In the genomic region with DNA sequence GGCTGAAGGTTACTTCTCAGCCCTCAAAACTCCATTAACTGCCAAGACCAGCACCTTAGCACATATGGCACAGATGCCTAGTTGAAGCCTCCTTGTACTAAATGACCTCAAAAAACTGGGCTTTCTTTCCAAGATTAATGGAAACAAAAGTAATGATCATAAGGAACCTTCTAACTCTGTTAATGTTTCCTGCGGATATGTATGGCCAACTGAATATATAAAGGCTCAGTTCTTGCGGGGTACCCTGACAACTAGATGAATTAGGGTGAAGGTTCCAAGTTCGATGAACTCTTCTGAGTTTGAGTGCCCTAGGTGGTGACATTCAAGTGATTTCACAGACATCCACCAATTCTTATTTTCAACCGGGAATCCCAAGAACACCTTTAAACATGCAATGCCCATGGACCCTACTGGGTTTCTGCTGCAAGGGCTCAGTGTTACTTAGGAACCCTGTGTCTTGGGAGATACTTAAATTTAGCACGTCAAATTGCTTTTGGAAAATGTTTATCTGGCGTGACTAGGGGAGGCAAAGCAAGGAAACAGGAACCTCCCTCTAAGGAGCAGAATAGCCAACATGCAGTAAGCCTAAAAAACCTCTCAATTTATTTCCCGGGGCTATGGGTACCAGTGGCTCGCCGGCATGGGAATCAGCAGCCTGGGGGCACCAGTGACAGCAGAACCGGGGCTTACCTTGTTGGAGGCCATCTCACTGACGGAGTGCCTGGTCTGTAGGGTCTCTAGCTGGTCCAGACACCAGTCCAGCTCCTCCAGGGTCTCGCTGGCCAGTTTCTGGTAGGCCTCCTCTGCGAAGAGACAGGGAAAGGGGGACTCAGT, we compare ENCODE assay signal across 8 cellular contexts.
A peak's percentile ranks its signal among the peaks of the same experiment; 100 is the strongest.
DNase-seq lines count a peak whose midpoint lies in the region; ATAC-seq, FAIRE-seq and TF ChIP-seq lines count a peak whose summit lies in the region.

No MANE protein-coding gene starts in this region.

- H3K27ac Mint-ChIP-seq in CD4-positive, alpha-beta T cell = peak overlapping the region; percentile 96
- peak overlapping the region; percentile 91 for H3K27ac Mint-ChIP-seq in activated naive CD8-positive, alpha-beta T cell treated with anti-CD3 and anti-CD28 coated beads, Interleukin-2, amount 50 U/mL, for 24 hours

- DNase-seq in CD4-positive, alpha-beta T cell = peak in 1 of 10 experiments; percentile 6
- DNase-seq in activated naive CD8-positive, alpha-beta T cell treated with anti-CD3 and anti-CD28 coated beads, Interleukin-2, amount 50 U/mL, for 24 hours = peak; percentile 20
- DNase-seq in keratinocyte (ENCODE audit: low read depth, low spot score) = no peak
- peak; percentile 21 for DNase-seq in testis
- DNase-seq in globus pallidus (ENCODE audit: low spot score) = no peak
- no peak for DNase-seq in inferior parietal cortex (ENCODE audit: extremely low spot score)

- H4K20me1 ChIP-seq in keratinocyte (ENCODE audit: control insufficient read depth, extremely low read depth, insufficient read depth, low read length) = no peaks in the 10 kb centered on the region

- H3K4me1 Mint-ChIP-seq in CD4-positive, alpha-beta T cell (ENCODE audit: low read depth) = peaks cover 76% of the 10 kb centered on the region
- peaks cover 61% of the 10 kb centered on the region for H3K4me1 Mint-ChIP-seq in activated naive CD8-positive, alpha-beta T cell treated with anti-CD3 and anti-CD28 coated beads, Interleukin-2, amount 50 U/mL, for 24 hours

- no peaks in the 10 kb centered on the region for H3K9me3 ChIP-seq in CD4-positive, alpha-beta T cell (ENCODE audit: control insufficient read depth, low read length)
- no peaks in the 10 kb centered on the region for H3K9me3 ChIP-seq in keratinocyte (ENCODE audit: control insufficient read depth, low read depth, low read length)
- no peaks in the 10 kb centered on the region for H3K9me3 ChIP-seq in testis

- dilution Hi-C loops in keratinocyte (cut with MboI; ENCODE audit: extremely low pct_ligation_motif_present, low sequenced_read_pairs) = no loop called here

- no peaks in the 10 kb centered on the region for H3K27me3 ChIP-seq in CD4-positive, alpha-beta T cell (ENCODE audit: control insufficient read depth, insufficient read depth, low read length)
- peaks cover 5% of the 10 kb centered on the region for H3K27me3 ChIP-seq in keratinocyte (ENCODE audit: control insufficient read depth, extremely low read depth, insufficient read depth, low read length)
- H3K27me3 ChIP-seq in testis = no peaks in the 10 kb centered on the region

- peak overlapping the region; percentile 72 for H3K4me2 ChIP-seq in keratinocyte (ENCODE audit: control insufficient read depth, extremely low read depth, insufficient read depth, low read depth, low read length)

- H3K9me1 ChIP-seq in keratinocyte (ENCODE audit: control insufficient read depth, extremely low read depth, insufficient read depth, low read length) = no peaks in the 10 kb centered on the region

- H3K4me1 ChIP-seq in keratinocyte (ENCODE audit: control insufficient read depth, extremely low read depth, insufficient read depth, low read length) (peaks cover 45% of the 10 kb centered on the region), testis (no peaks in the 10 kb centered on the region)

- H3K27ac ChIP-seq in CD4-positive, alpha-beta T cell (ENCODE audit: low read depth, low read length) = peak overlapping the region; percentile 89
- H3K27ac ChIP-seq in keratinocyte (ENCODE audit: control insufficient read depth, insufficient read depth, low read length) = peak overlapping the region; percentile 34
- peak overlapping the region in 1 of 2 donors; percentile 39 for H3K27ac ChIP-seq in testis

- H3K36me3 Mint-ChIP-seq in CD4-positive, alpha-beta T cell (ENCODE audit: low read depth) = peaks cover 41% of the 10 kb centered on the region
- H3K36me3 Mint-ChIP-seq in activated naive CD8-positive, alpha-beta T cell treated with anti-CD3 and anti-CD28 coated beads, Interleukin-2, amount 50 U/mL, for 24 hours (ENCODE audit: low read depth) = peaks cover 30% of the 10 kb centered on the region

- POLR2A ChIA-PET in CD4-positive, alpha-beta T cell (lab: Charles Lee) = interaction anchor here (0.7 to 1.9 kb wide), 12 partner anchors 9 to 150 kb away, joined by 3 to 155 read pairs (median 4); no protein-coding TSS in a partner anchor

- H3K4me3 Mint-ChIP-seq in CD4-positive, alpha-beta T cell = peak overlapping the region; percentile 86
- H3K4me3 Mint-ChIP-seq in activated naive CD8-positive, alpha-beta T cell treated with anti-CD3 and anti-CD28 coated beads, Interleukin-2, amount 50 U/mL, for 24 hours = peak overlapping the region; percentile 86

- peak overlapping the region; percentile 67 for H2AFZ ChIP-seq in keratinocyte (ENCODE audit: control insufficient read depth, low read length)

- H3K36me3 ChIP-seq in keratinocyte (ENCODE audit: control insufficient read depth in 2 of 2, extremely low read depth in 1 of 2, insufficient read depth in 2 of 2, low read length in 2 of 2) (no peaks in the 10 kb centered on the region), testis (ENCODE audit: low read depth, missing control alignments) (no peaks in the 10 kb centered on the region)

- no peaks in the 10 kb centered on the region for H3K79me2 ChIP-seq in keratinocyte (ENCODE audit: control insufficient read depth, insufficient read depth, low read length)

- peak overlapping the region; percentile 52 to 67 (median 63) for H3K4me3 ChIP-seq in keratinocyte (ENCODE audit: control insufficient read depth in 2 of 3, extremely low read depth in 1 of 3, insufficient read depth in 2 of 3, low read depth in 1 of 3, low read length in 3 of 3)
- H3K4me3 ChIP-seq in testis = peak overlapping the region; percentile 50 to 75

- no peaks in the 10 kb centered on the region for H3K9me3 Mint-ChIP-seq in CD4-positive, alpha-beta T cell
- no peaks in the 10 kb centered on the region for H3K9me3 Mint-ChIP-seq in activated naive CD8-positive, alpha-beta T cell treated with anti-CD3 and anti-CD28 coated beads, Interleukin-2, amount 50 U/mL, for 24 hours

- no peak for TF ChIP-seq POLR2A in testis (IDR thresholded peaks at IDR 0.05)

- intact Hi-C loops in CD4-positive, alpha-beta T cell (cut with DNase I, micrococcal nuclease) = loop anchor here in 1 of 2 experiments (1.0 to 10.0 kb wide), 3 partner anchors 49 to 326 kb away; no protein-coding TSS in a partner anchor
- intact Hi-C loops in testis (cut with DNase I; ENCODE audit: low total_unique reads) = no loop called here

- H3K27me3 Mint-ChIP-seq in CD4-positive, alpha-beta T cell = no peaks in the 10 kb centered on the region
- H3K27me3 Mint-ChIP-seq in activated naive CD8-positive, alpha-beta T cell treated with anti-CD3 and anti-CD28 coated beads, Interleukin-2, amount 50 U/mL, for 24 hours = no peaks in the 10 kb centered on the region

- 25 to 27% methylated on average over 11 to 13 of the region's 13 CpGs for WGBS in testis, 2 donors

- no peak for TF ChIP-seq CTCF in CD4-positive, alpha-beta T cell (IDR thresholded peaks at IDR 0.05)
- TF ChIP-seq CTCF in keratinocyte (optimal IDR thresholded peaks at IDR 0.05 in 1 of 3, IDR thresholded peaks at IDR 0.05 in 1 of 3, conservative IDR thresholded peaks at IDR 0.05 in 1 of 3; ENCODE audit: extremely low read depth in 1 of 3, insufficient read depth in 2 of 3, low read length in 3 of 3) (no peak), testis (IDR thresholded peaks at IDR 0.05) (no peak)

- no peak for ATAC-seq in CD4-positive, alpha-beta T cell (ENCODE audit: poor library complexity)
- ATAC-seq in HG03460 (IDR thresholded peaks at IDR 0.05; ENCODE audit: unreplicated experiment) (peak; percentile 2), HG03521 (IDR thresholded peaks at IDR 0.05; ENCODE audit: unreplicated experiment) (no peak)
- no peak for ATAC-seq in activated naive CD8-positive, alpha-beta T cell treated with anti-CD3 and anti-CD28 coated beads, Interleukin-2, amount 50 U/mL, for 24 hours

- CTCF ChIA-PET in CD4-positive, alpha-beta T cell (lab: Charles Lee) = interaction anchor here (1.5 to 1.8 kb wide), 2 partner anchors 89 to 136 kb away, joined by 4 to 19 read pairs; no protein-coding TSS in a partner anchor

- peak; percentile 66 for FAIRE-seq in keratinocyte (lab: Jason Lieb, UNC)

- H3K9ac ChIP-seq in keratinocyte (ENCODE audit: control insufficient read depth, extremely low read depth, insufficient read depth, low read length) = peak overlapping the region; percentile 71

Comparison
In these comparisons a context has a peak if more than half of its experiments do, and no peak if none do; other contexts are left out.
1. DNase-seq: peak in activated naive CD8-positive, alpha-beta T cell treated with anti-CD3 and anti-CD28 coated beads, Interleukin-2, amount 50 U/mL, for 24 hours (single experiment) and testis (single experiment); none in keratinocyte (single experiment), globus pallidus (single experiment) and inferior parietal cortex (single experiment).